Comparison of ENCODE assay signal across 8 cellular contexts in the genomic region with DNA sequence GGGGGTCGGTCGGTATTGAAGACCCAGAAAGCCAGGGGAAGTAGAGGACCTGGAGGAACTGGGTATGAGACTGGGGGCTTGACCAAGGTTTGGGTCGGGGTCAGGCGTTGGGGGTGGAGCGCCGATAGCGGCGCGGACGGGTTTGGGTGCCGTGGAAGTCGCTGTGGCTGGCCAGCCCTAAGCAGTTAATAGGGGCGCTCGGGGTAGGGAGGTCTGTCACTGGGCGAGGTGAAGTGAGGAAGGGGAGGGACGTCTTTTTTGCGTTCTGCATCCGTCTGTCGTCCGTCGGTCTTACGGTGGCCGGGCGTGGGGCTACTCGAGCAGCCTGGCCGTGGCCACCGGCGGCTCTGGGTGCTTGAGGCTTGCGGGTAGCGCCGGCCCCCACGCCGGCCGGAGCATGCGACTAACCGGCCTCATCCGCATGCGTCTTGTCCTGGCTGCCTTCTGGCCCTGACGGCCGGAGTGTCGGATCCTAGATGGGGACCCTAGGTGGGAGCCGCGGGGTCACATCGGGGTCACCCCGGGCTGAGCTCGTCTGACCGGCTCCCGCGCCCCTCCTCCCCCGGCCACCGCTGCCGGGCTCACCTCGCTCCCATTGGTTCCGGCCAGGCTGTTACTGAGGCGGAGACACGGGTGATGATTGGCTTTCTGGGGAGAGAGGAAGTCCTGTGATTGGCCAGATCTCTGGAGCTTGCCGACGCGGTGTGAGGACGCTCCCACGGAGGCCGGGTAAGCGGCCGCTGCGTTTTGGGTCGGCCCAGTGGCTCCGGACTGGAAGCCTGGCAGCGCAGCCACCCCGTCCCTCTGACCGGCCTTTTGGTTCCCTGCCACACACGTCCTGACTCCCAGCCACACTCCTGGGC. TPM values are rescaled to one million over a fixed set of nuclear protein-coding genes. Genes with fewer than 3 reads are reported as not detected.
A peak's percentile ranks its signal among the peaks of the same experiment; 100 is the strongest.
DNase-seq lines count a peak whose midpoint lies in the region; ATAC-seq and TF ChIP-seq lines count a peak whose summit lies in the region.

No MANE protein-coding gene starts in this region.

- H3K27ac Mint-ChIP-seq in activated CD4-positive, alpha-beta T cell treated with anti-CD3 and anti-CD28 coated beads for 36 hours: peak overlapping the region; percentile 96

- H3K27ac ChIP-seq in cingulate gyrus (ENCODE audit: low read depth, low read length): peak overlapping the region; percentile 97

- CTCF ChIA-PET in activated CD4-positive, alpha-beta T cell treated with anti-CD3 and anti-CD28 coated beads for 36 hours (lab: Charles Lee): interaction anchor here (0.6 to 2.5 kb wide), 12 partner anchors 10 to 264 kb away, joined by 3 to 18 read pairs (median 4); a partner anchor contains a TSS

- intact Hi-C loops in activated CD4-positive, alpha-beta T cell treated with anti-CD3 and anti-CD28 coated beads for 36 hours (cut with DNase I, micrococcal nuclease): loop anchor here (1.0 to 10.0 kb wide), 15 partner anchors 9 to 800 kb away; a partner anchor contains a TSS

- ATAC-seq in GM18907 (IDR thresholded peaks at IDR 0.05; ENCODE audit: unreplicated experiment) (peak; percentile 46), HG03139 (IDR thresholded peaks at IDR 0.05; ENCODE audit: unreplicated experiment) (peak; percentile 36)
- peak; percentile 51 for ATAC-seq in activated CD4-positive, alpha-beta T cell treated with anti-CD3 and anti-CD28 coated beads for 36 hours

- POLR2A ChIA-PET in activated CD4-positive, alpha-beta T cell treated with anti-CD3 and anti-CD28 coated beads for 36 hours (lab: Charles Lee): interaction anchor here (0.6 to 1.6 kb wide), 8 partner anchors 9 to 602 kb away, joined by 3 to 6 read pairs (median 4); a partner anchor contains a TSS

- peaks cover 40% of the 10 kb centered on the region for H3K4me1 Mint-ChIP-seq in activated CD4-positive, alpha-beta T cell treated with anti-CD3 and anti-CD28 coated beads for 36 hours

- DNase-seq in AG09319 (ENCODE audit: extremely low read depth, low read depth) (peak; percentile 83), NCI-H446 treated with DMSO at 0.1 percent for 48 hours (lab: John Stamatoyannopoulos, UW) (peak; percentile 84), kidney glomerular epithelial cell (lab: John Stamatoyannopoulos, UW) (peak; percentile 94)
- peak; percentile 92 for DNase-seq in activated CD4-positive, alpha-beta T cell treated with anti-CD3 and anti-CD28 coated beads for 36 hours
- DNase-seq in stimulated activated CD4-positive, alpha-beta T cell treated with anti-CD3 and anti-CD28 coated beads, Interleukin-15, amount 100 ng/mL, for 24 hours: peak; percentile 90

- no peaks in the 10 kb centered on the region for H3K27me3 Mint-ChIP-seq in activated CD4-positive, alpha-beta T cell treated with anti-CD3 and anti-CD28 coated beads for 36 hours

- H3K9me3 Mint-ChIP-seq in activated CD4-positive, alpha-beta T cell treated with anti-CD3 and anti-CD28 coated beads for 36 hours (ENCODE audit: low read depth): no peaks in the 10 kb centered on the region

- H3K36me3 Mint-ChIP-seq in activated CD4-positive, alpha-beta T cell treated with anti-CD3 and anti-CD28 coated beads for 36 hours (ENCODE audit: low read depth): peaks cover 35% of the 10 kb centered on the region

- TF ChIP-seq CTCF in AG09319 (IDR thresholded peaks at IDR 0.05; ENCODE audit: low read depth, low read length): no peak

- peak overlapping the region; percentile 97 for H3K4me3 Mint-ChIP-seq in activated CD4-positive, alpha-beta T cell treated with anti-CD3 and anti-CD28 coated beads for 36 hours

RNA-seq across cellular contexts. Expression of a gene that starts 10.3 kb away (rescaled TPM):
- 1 to 10 TPM; 3.5 to 5.6 TPM for total RNA-seq in activated CD4-positive, alpha-beta T cell treated with anti-CD3 and anti-CD28 coated beads for 36 hours

RNA-seq across cellular contexts. Expression of a gene that starts 10.5 kb away (rescaled TPM):
- 10 to 100 TPM; 37.3 to 46.2 TPM for total RNA-seq in activated CD4-positive, alpha-beta T cell treated with anti-CD3 and anti-CD28 coated beads for 36 hours

RNA-seq across cellular contexts. Expression of a gene that starts 12.8 kb away (rescaled TPM):
- 10 to 100 TPM; 64.7 to 79.8 TPM for total RNA-seq in activated CD4-positive, alpha-beta T cell treated with anti-CD3 and anti-CD28 coated beads for 36 hours

RNA-seq across cellular contexts. Expression of a gene that starts 13.3 kb away (rescaled TPM):
- 10 to 100 TPM; 12.5 to 12.6 TPM for total RNA-seq in activated CD4-positive, alpha-beta T cell treated with anti-CD3 and anti-CD28 coated beads for 36 hours

RNA-seq across cellular contexts. Expression of a gene that starts 44.1 kb away (rescaled TPM):
- 100 to 1,000 TPM; 145 to 161 TPM for total RNA-seq in activated CD4-positive, alpha-beta T cell treated with anti-CD3 and anti-CD28 coated beads for 36 hours

Comparison
In these comparisons a context has a peak if more than half of its experiments do, and no peak if none do; other contexts are left out.
1. Peak in every context shown above with its lines: DNase-seq, ATAC-seq and H3K27ac ChIP-seq.